9 cellular contexts compared by ENCODE assay signal in the genomic region with DNA sequence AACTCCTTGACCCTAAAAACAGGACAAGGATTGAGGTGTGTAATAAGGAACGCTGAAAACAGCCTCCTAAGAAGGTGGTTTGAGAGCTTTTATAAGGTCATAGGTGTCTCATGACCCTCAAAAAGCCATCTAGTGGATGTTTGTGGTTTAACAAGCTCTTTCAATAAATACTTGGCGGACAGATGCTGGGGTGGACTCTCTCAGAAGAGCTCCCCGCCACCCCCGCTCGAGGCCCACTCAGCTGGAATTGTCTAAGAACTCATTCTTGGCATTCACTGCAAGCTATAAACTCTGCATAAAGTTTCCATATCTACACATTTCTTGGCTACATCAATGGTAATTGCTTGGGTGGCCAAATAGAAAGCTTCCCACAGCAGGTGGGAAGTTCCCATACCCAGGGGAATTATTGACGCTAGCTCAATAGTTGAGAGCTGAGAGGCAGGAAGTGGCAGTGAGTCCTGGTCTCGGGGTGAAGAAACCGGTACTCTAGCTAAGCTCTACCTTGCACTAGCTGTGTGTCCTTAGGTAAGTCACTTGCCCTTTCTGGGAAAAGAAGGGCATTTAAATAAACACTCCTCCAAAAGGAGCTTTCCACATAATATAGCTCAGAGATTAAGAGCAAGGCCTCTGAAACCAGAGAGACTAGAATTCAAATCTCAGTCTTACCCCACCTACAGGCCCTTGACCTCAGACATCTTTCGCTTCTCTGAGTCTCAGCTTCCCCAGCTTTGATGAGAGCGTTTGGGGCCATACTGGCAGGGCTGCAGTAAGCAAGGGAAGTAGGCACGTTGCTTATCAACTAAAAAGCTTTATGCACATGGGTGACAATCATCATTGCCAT. TPM values are rescaled to one million over a fixed set of nuclear protein-coding genes. Genes with fewer than 3 reads are reported as not detected.
DNase-seq lines count a peak whose midpoint lies in the region; ATAC-seq and TF ChIP-seq lines count a peak whose summit lies in the region.
"Had no signal": no experiment of that assay in that cellular context is flagged by ENCODE, and none has a peak within 500 bp of the region (broad histone marks: within the 10 kb centered on the region; RNA-seq: fewer than 3 reads in every experiment).

No MANE protein-coding gene starts in this region.

- H3K27ac Mint-ChIP-seq in mesothelial cell of epicardium = no peak overlapping the region
- H3K27ac Mint-ChIP-seq in natural killer cell treated with Interleukin-12 subunit alpha and Interleukin-12 subunit beta and Interleukin-15 and Interleukin-18, amount 100 ng/mL, for 72 hours = no peak overlapping the region

- H4K20me1 ChIP-seq in smooth muscle cell (ENCODE audit: low read depth) = no peaks in the 10 kb centered on the region

- peaks cover 17% of the 10 kb centered on the region for H3K4me1 Mint-ChIP-seq in mesothelial cell of epicardium
- no peaks in the 10 kb centered on the region for H3K4me1 Mint-ChIP-seq in natural killer cell treated with Interleukin-12 subunit alpha and Interleukin-12 subunit beta and Interleukin-15 and Interleukin-18, amount 100 ng/mL, for 72 hours (ENCODE audit: low read depth in 2 of 2)

- no peak overlapping the region for H2AFZ ChIP-seq in smooth muscle cell (ENCODE audit: low read depth)

- ATAC-seq in GM19455 (IDR thresholded peaks at IDR 0.05; ENCODE audit: unreplicated experiment) (peak; percentile 61), HG03439 (IDR thresholded peaks at IDR 0.05; ENCODE audit: unreplicated experiment) (peak; percentile 63)
- ATAC-seq in natural killer cell treated with Interleukin-12 subunit alpha and Interleukin-12 subunit beta and Interleukin-15 and Interleukin-18, amount 100 ng/mL, for 72 hours = no peak

- H3K4me2 ChIP-seq in smooth muscle cell = no peak overlapping the region

- H3K4me1 ChIP-seq in smooth muscle cell (ENCODE audit: low read depth) = no peaks in the 10 kb centered on the region

- no peaks in the 10 kb centered on the region for H3K9me3 ChIP-seq in smooth muscle cell (replicated peaks; ENCODE audit: low read depth)

- H3K27me3 Mint-ChIP-seq in mesothelial cell of epicardium (ENCODE audit: low read depth) = peaks cover 5% of the 10 kb centered on the region
- peaks cover 19 to 48% of the 10 kb centered on the region in 2 donors for H3K27me3 Mint-ChIP-seq in natural killer cell treated with Interleukin-12 subunit alpha and Interleukin-12 subunit beta and Interleukin-15 and Interleukin-18, amount 100 ng/mL, for 72 hours

- TF ChIP-seq CTCF in GM12873 (IDR thresholded peaks at IDR 0.05; ENCODE audit: insufficient read depth, low read depth, low read length, missing control alignments) = peak; percentile 69
- TF ChIP-seq CTCF in WI38 (IDR thresholded peaks at IDR 0.05; ENCODE audit: low read depth, low read length) = 0 out of 2 replicates have a peak, but pooled peaks have one; percentile 22
- TF ChIP-seq CTCF in smooth muscle cell (IDR thresholded peaks at IDR 0.05; ENCODE audit: borderline replicate concordance, insufficient read depth, poor library complexity, severe bottlenecking) = peak; percentile 25
- no peak for TF ChIP-seq CTCF in mesothelial cell of epicardium (IDR thresholded peaks at IDR 0.05; ENCODE audit: unreplicated experiment)

- H3K36me3 Mint-ChIP-seq in mesothelial cell of epicardium = no peaks in the 10 kb centered on the region
- no peaks in the 10 kb centered on the region for H3K36me3 Mint-ChIP-seq in natural killer cell treated with Interleukin-12 subunit alpha and Interleukin-12 subunit beta and Interleukin-15 and Interleukin-18, amount 100 ng/mL, for 72 hours

- no peaks in the 10 kb centered on the region for H3K79me2 ChIP-seq in smooth muscle cell (ENCODE audit: low read depth)

- no peak overlapping the region for H3K4me3 Mint-ChIP-seq in mesothelial cell of epicardium
- no peak overlapping the region for H3K4me3 Mint-ChIP-seq in natural killer cell treated with Interleukin-12 subunit alpha and Interleukin-12 subunit beta and Interleukin-15 and Interleukin-18, amount 100 ng/mL, for 72 hours

- H3K36me3 ChIP-seq in smooth muscle cell (ENCODE audit: low read depth) = no peaks in the 10 kb centered on the region

- DNase-seq in smooth muscle cell (lab: John Stamatoyannopoulos, UW; ENCODE audit: unreplicated experiment) = no peak
- no peak for DNase-seq in C1 segment of cervical spinal cord (lab: John Stamatoyannopoulos, UW)
- no peak for DNase-seq in mesothelial cell of epicardium (ENCODE audit: low spot score in 2 of 2, unreplicated experiment in 2 of 2)
- no peak for DNase-seq in natural killer cell treated with Interleukin-12 subunit alpha and Interleukin-12 subunit beta and Interleukin-15 and Interleukin-18, amount 100 ng/mL, for 72 hours (ENCODE audit: low spot score)

- H3K27ac ChIP-seq in smooth muscle cell (ENCODE audit: low read depth) = no peak overlapping the region

- WGBS in smooth muscle cell (ENCODE audit: low lambda C conversion rate) = 59% methylated on average over 11 of the region's 11 CpGs

- H3K4me3 ChIP-seq in WI38 (ENCODE audit: low read depth, low read length) = no peak overlapping the region
- H3K4me3 ChIP-seq in smooth muscle cell = no peak overlapping the region

- no peak overlapping the region for H3K9ac ChIP-seq in smooth muscle cell (ENCODE audit: low read depth)

- H3K9me3 Mint-ChIP-seq in mesothelial cell of epicardium = no peaks in the 10 kb centered on the region
- no peaks in the 10 kb centered on the region for H3K9me3 Mint-ChIP-seq in natural killer cell treated with Interleukin-12 subunit alpha and Interleukin-12 subunit beta and Interleukin-15 and Interleukin-18, amount 100 ng/mL, for 72 hours

- no peaks in the 10 kb centered on the region for H3K27me3 ChIP-seq in smooth muscle cell (ENCODE audit: low read depth)

- H3F3A ChIP-seq in smooth muscle cell (ENCODE audit: low read depth) = no peaks in the 10 kb centered on the region

RNA-seq across cellular contexts. Expression of gene MS4A15, which starts 6.4 kb away (rescaled TPM):
- total RNA-seq in smooth muscle cell (not detected in 2 replicates), mesothelial cell of epicardium (0.13 to 0.42 TPM (median 0.18 TPM) in 3 replicates)
- not detected in 2 replicates for polyA plus RNA-seq in smooth muscle cell
- total RNA-seq in natural killer cell treated with Interleukin-12 subunit alpha and Interleukin-12 subunit beta and Interleukin-15 and Interleukin-18, amount 100 ng/mL, for 72 hours = not detected
- total RNA-seq: activated CD8-positive, alpha-beta memory T cell treated with anti-CD3 and anti-CD28 coated beads for 36 hours had no signal

RNA-seq across cellular contexts. Expression of gene MS4A10, which starts 22.1 kb away (rescaled TPM):
- not detected in 2 replicates for total RNA-seq in smooth muscle cell
- not detected in 2 replicates for polyA plus RNA-seq in smooth muscle cell
- not detected in 3 replicates for total RNA-seq in mesothelial cell of epicardium
- not detected for total RNA-seq in natural killer cell treated with Interleukin-12 subunit alpha and Interleukin-12 subunit beta and Interleukin-15 and Interleukin-18, amount 100 ng/mL, for 72 hours
- total RNA-seq: activated CD8-positive, alpha-beta memory T cell treated with anti-CD3 and anti-CD28 coated beads for 36 hours had no signal

RNA-seq across cellular contexts. Expression of gene MS4A18, which starts 38.6 kb away (rescaled TPM):
- total RNA-seq in smooth muscle cell = not detected in 2 replicates
- polyA plus RNA-seq in smooth muscle cell = not detected in 2 replicates
- total RNA-seq in mesothelial cell of epicardium = not detected in 3 replicates
- total RNA-seq in natural killer cell treated with Interleukin-12 subunit alpha and Interleukin-12 subunit beta and Interleukin-15 and Interleukin-18, amount 100 ng/mL, for 72 hours = not detected
- total RNA-seq: activated CD8-positive, alpha-beta memory T cell treated with anti-CD3 and anti-CD28 coated beads for 36 hours had no signal

Comparison
In these comparisons a context has a peak if more than half of its experiments do, and no peak if none do; other contexts are left out.
1. ATAC-seq: peak in GM19455 (single experiment) and HG03439 (single experiment); none in natural killer cell treated with Interleukin-12 subunit alpha and Interleukin-12 subunit beta and Interleukin-15 and Interleukin-18, amount 100 ng/mL, for 72 hours (0 of 2).